ENCODE assay signal across 15 cellular contexts in genomic region chr3:69330891-69331400, GRCh38. TPM values are rescaled to one million over a fixed set of nuclear protein-coding genes. Genes with fewer than 3 reads are reported as not detected.
DNase-seq lines count a peak whose midpoint lies in the region; ATAC-seq and TF ChIP-seq lines count a peak whose summit lies in the region.
"Had no signal": no experiment of that assay in that cellular context is flagged by ENCODE, and none has a peak within 500 bp of the region (broad histone marks: within the 10 kb centered on the region; RNA-seq: fewer than 3 reads in every experiment).

No MANE protein-coding gene starts in this region.

- H3K4me3 ChIP-seq in adrenal gland (no peak overlapping the region), heart right ventricle (no peak overlapping the region), muscle layer of duodenum (ENCODE audit: low read depth in 1 of 2, low read length in 2 of 2) (no peak overlapping the region), upper lobe of left lung (no peak overlapping the region)
- H3K4me3 ChIP-seq: PC-9 had no signal

- H3K9me3 ChIP-seq in adrenal gland (replicated peaks in 1 of 3) (no peaks in the 10 kb centered on the region), heart right ventricle (no peaks in the 10 kb centered on the region), muscle layer of duodenum (ENCODE audit: control insufficient read depth in 1 of 2, low read length in 2 of 2) (no peaks in the 10 kb centered on the region), upper lobe of left lung (no peaks in the 10 kb centered on the region)

- H3K27ac ChIP-seq in adrenal gland: peak overlapping the region in 3 of 5 donors; percentile 35 to 79 (median 52)
- peak overlapping the region; percentile 5 to 88 (median 70) for H3K27ac ChIP-seq in heart right ventricle
- H3K27ac ChIP-seq in muscle layer of duodenum (ENCODE audit: low read length): peak overlapping the region; percentile 42
- peak overlapping the region; percentile 72 to 80 (median 74) for H3K27ac ChIP-seq in upper lobe of left lung
- H3K27ac ChIP-seq: epithelial cell of prostate, PC-9 had no signal

- H3K4me1 ChIP-seq in adrenal gland (replicated peaks in 1 of 2) (peaks cover 4 to 14% of the 10 kb centered on the region in 2 donors), heart right ventricle (peaks cover 0 to 75% (median 57%) of the 10 kb centered on the region in 9 donors), muscle layer of duodenum (ENCODE audit: control insufficient read depth in 1 of 2, insufficient read depth in 2 of 2, low read length in 2 of 2) (peaks cover 2 to 4% of the 10 kb centered on the region in 2 donors), upper lobe of left lung (peaks cover 40 to 68% (median 63%) of the 10 kb centered on the region in 4 donors)

- no peak for TF ChIP-seq POLR2A in adrenal gland (IDR thresholded peaks at IDR 0.05)
- peak in 1 of 4 donors; percentile 21 for TF ChIP-seq POLR2A in upper lobe of left lung (IDR thresholded peaks at IDR 0.05)

- peak in 4 of 7 donors; percentile 23 to 39 (median 33) for DNase-seq in adrenal gland
- peak in 1 of 2 donors; percentile 57 for DNase-seq in heart right ventricle
- peak; percentile 53 to 65 for DNase-seq in upper lobe of left lung
- no peak for DNase-seq in glomerular visceral epithelial cell (ENCODE audit: extremely low spot score)
- DNase-seq in NCI-H2029 treated with DMSO at 0.1 percent for 48 hours (lab: John Stamatoyannopoulos, UW): no peak
- DNase-seq in NCI-H748 treated with DMSO at 0.1 percent for 48 hours (lab: John Stamatoyannopoulos, UW): no peak
- DNase-seq: activated B cell treated with CpG ODN at 0.5 μM for 24 hours; activated naive CD4-positive, alpha-beta T cell treated with anti-CD3 and anti-CD28 coated beads, Interleukin-2, amount 50 U/mL, for 16 hours; CD8-positive, alpha-beta T cell; NCI-H2227 treated with DMSO at 0.1 percent for 48 hours; occipital lobe; PC-9; stimulated activated CD4-positive, alpha-beta T cell treated with anti-CD3 and anti-CD28 coated beads, Interleukin-2, amount 100 ng/mL, for 48 hours had no signal

- H3K36me3 ChIP-seq in adrenal gland (replicated peaks in 1 of 2) (no peaks in the 10 kb centered on the region), heart right ventricle (no peaks in the 10 kb centered on the region), muscle layer of duodenum (ENCODE audit: control insufficient read depth in 1 of 2, insufficient read depth in 2 of 2, low read length in 2 of 2) (no peaks in the 10 kb centered on the region), upper lobe of left lung (no peaks in the 10 kb centered on the region)

- TF ChIP-seq CTCF in adrenal gland (IDR thresholded peaks at IDR 0.05) (no peak), heart right ventricle (IDR thresholded peaks at IDR 0.05) (no peak), upper lobe of left lung (IDR thresholded peaks at IDR 0.05) (no peak)

- 65 to 70% (median 68%) methylated on average over 10 of the region's 10 CpGs for WGBS in adrenal gland, 4 donors
- WGBS in heart right ventricle, 2 donors: 28 to 31% methylated on average over 10 of the region's 10 CpGs
- 6 to 29% methylated on average over 7 to 10 of the region's 10 CpGs for WGBS in upper lobe of left lung, 2 donors

- ATAC-seq in heart right ventricle (peak; percentile 63 to 87 (median 82)), upper lobe of left lung (ENCODE audit: low FRiP score in 2 of 2) (peak; percentile 90 to 92)
- ATAC-seq: CD8-positive, alpha-beta T cell had no signal

- TF ChIP-seq EP300 in upper lobe of left lung (IDR thresholded peaks at IDR 0.05): peak in 2 of 4 donors; percentile 68 to 70

- intact Hi-C loops in adrenal gland (cut with DNase I): no loop called here
- intact Hi-C loops in heart right ventricle (cut with DNase I): loop anchor here in 1 of 10 donors (5.0 kb wide), 1 partner anchor 56 kb away; the partner anchor contains the start of gene FRMD4B

- H3K27me3 ChIP-seq in adrenal gland: no peaks in the 10 kb centered on the region
- H3K27me3 ChIP-seq in heart right ventricle: no peaks in the 10 kb centered on the region
- H3K27me3 ChIP-seq in muscle layer of duodenum (ENCODE audit: low read depth, low read length): no peaks in the 10 kb centered on the region
- H3K27me3 ChIP-seq in upper lobe of left lung: no peaks in the 10 kb centered on the region

RNA-seq across cellular contexts. Expression of gene FRMD4B, which starts 54.9 kb away (rescaled TPM):
- total RNA-seq in adrenal gland (100 to 1,000 TPM in 1 of 8 donors, 10 to 100 TPM in 7; 12.5 to 165 (median 20.3) TPM), heart right ventricle (10 to 100 TPM in 9 of 10 donors, 1 to 10 TPM in 1; 9.5 to 31.0 (median 17.7) TPM), upper lobe of left lung (100 to 1,000 TPM in 2 of 6 donors, 10 to 100 TPM in 4; 48.0 to 136 (median 62.8) TPM)
- polyA plus RNA-seq in adrenal gland (1 to 10 TPM; 5.5 to 8.8 (median 7.1) TPM), heart right ventricle (1 to 10 TPM; 4.1 to 7.8 TPM)
- total RNA-seq: activated B cell treated with CpG ODN at 0.5 μM for 24 hours had no signal

Comparison
In these comparisons a context has a peak if more than half of its experiments do, and no peak if none do; other contexts are left out.
1. DNase-seq: peak in adrenal gland (4 of 7) and upper lobe of left lung (2 of 2); none in glomerular visceral epithelial cell (single experiment), NCI-H2029 treated with DMSO at 0.1 percent for 48 hours (single experiment) and NCI-H748 treated with DMSO at 0.1 percent for 48 hours (single experiment).
2. Peak in every context shown above with its lines, with median percentiles within 50 percentile points of each other: H3K27ac ChIP-seq.